In genomic region chr4:147927377-147928137, GRCh38 we compare ENCODE assay signal across 13 cellular contexts.
DNase-seq lines count a peak whose midpoint lies in the region; ATAC-seq, FAIRE-seq and TF ChIP-seq lines count a peak whose summit lies in the region.
"Had no signal": no experiment of that assay in that cellular context is flagged by ENCODE, and none has a peak within 500 bp of the region (broad histone marks: within the 10 kb centered on the region; RNA-seq: fewer than 3 reads in every experiment).

No MANE protein-coding gene starts in this region.

- peaks cover 16% of the 10 kb centered on the region; the same call in 2 of the 3 replicates for H3K4me1 ChIP-seq in A549
- H3K4me1 ChIP-seq: thyroid gland had no signal

- H3K4me3 Mint-ChIP-seq in HFFc6, result no peak overlapping the region; the same call in 1 of the 2 replicates

- H3K36me3 Mint-ChIP-seq in HFFc6 (ENCODE audit: low read depth), result peaks cover 18% of the 10 kb centered on the region

- peak overlapping the region; percentile 77 for H3K27ac Mint-ChIP-seq in HFFc6

- TF ChIP-seq CTCF in A549 (IDR thresholded peaks at IDR 0.05), result no peak
- no peak for TF ChIP-seq CTCF in HFFc6 (IDR thresholded peaks at IDR 0.05)
- no peak for TF ChIP-seq CTCF in choroid plexus epithelial cell (conservative IDR thresholded peaks at IDR 0.05; ENCODE audit: low read depth, low read length)

- no peak for TF ChIP-seq POLR2A in A549 (IDR thresholded peaks at IDR 0.05; ENCODE audit: low read length)

- H3K9me3 Mint-ChIP-seq in HFFc6, result no peaks in the 10 kb centered on the region

- ATAC-seq in A549 (peak; percentile 54 to 83; a peak in 5 of 6 replicates), GM21529 (IDR thresholded peaks at IDR 0.05; ENCODE audit: unreplicated experiment) (no peak)

- no peak for FAIRE-seq in A549 (lab: Jason Lieb, UNC)

- TF ChIP-seq EP300 in A549 (IDR thresholded peaks at IDR 0.05), result no peak

- no peaks in the 10 kb centered on the region for H3K27me3 Mint-ChIP-seq in HFFc6 (ENCODE audit: insufficient read depth)

- H3K4me2 ChIP-seq in A549, result peak overlapping the region; percentile 35

- no peaks in the 10 kb centered on the region for H3K9me3 ChIP-seq in A549
- H3K9me3 ChIP-seq: thyroid gland had no signal

- DNase-seq in A549 (ENCODE audit: low read depth in 1 of 2, low spot score in 1 of 2) (peak in 1 of 2 experiments; percentile 12), HFFc6 (peak; percentile 60), choroid plexus epithelial cell (ENCODE audit: low read depth) (peak; percentile 77), left kidney (ENCODE audit: low read depth, low spot score) (peak; percentile 18), NCI-H524 (lab: John Stamatoyannopoulos, UW) (no peak), amniotic stem cell (lab: John Stamatoyannopoulos, UW) (no peak), inferior parietal cortex (ENCODE audit: extremely low spot score) (no peak)
- DNase-seq: activated CD8-positive, alpha-beta memory T cell treated with anti-CD3 and anti-CD28 coated beads, Interleukin-2, amount 50 U/mL, for 48 hours; DMS79; NCI-H345; SHP77 treated with DMSO at 0.1 percent for 48 hours; thyroid gland had no signal

- H3K27ac ChIP-seq in A549, result peak overlapping the region in 1 of 2 experiments; percentile 37; a peak in 2 of 6 replicates
- H3K27ac ChIP-seq: thyroid gland had no signal

- POLR2A ChIA-PET in A549 (lab: Yijun Ruan, JAX), result no interaction called here

- H3K4me1 Mint-ChIP-seq in HFFc6 (ENCODE audit: low read depth), result peaks cover 27% of the 10 kb centered on the region

- TF ChIP-seq RAD21 in A549 (conservative IDR thresholded peaks at IDR 0.05 in 1 of 2, IDR thresholded peaks at IDR 0.05 in 1 of 2), result no peak

- 49% methylated on average over 10 of the region's 11 CpGs for WGBS in A549 (ENCODE audit: missing lambda C conversion rate)

- CTCF ChIA-PET in A549 (lab: Yijun Ruan, JAX), result no interaction called here

- H3K4me3 ChIP-seq in A549, result no peak overlapping the region
- H3K4me3 ChIP-seq in choroid plexus epithelial cell (ENCODE audit: low read depth, low read length), result no peak overlapping the region
- H3K4me3 ChIP-seq: thyroid gland had no signal

TF ChIP-seq in A549, 52 proteins besides CTCF, POLR2A, EP300 and RAD21:
- TF ChIP-seq PBX3 (IDR thresholded peaks at IDR 0.05) (no peak), GATA3 (IDR thresholded peaks at IDR 0.05; ENCODE audit: borderline replicate concordance) (no peak), NR3C1 (IDR thresholded peaks at IDR 0.05) (no peak), HEYL (CRISPR knock-in tag; IDR thresholded peaks at IDR 0.05) (no peak), FOSL2 (IDR thresholded peaks at IDR 0.05) (no peak), FOSL2 (CRISPR knock-in tag; IDR thresholded peaks at IDR 0.05) (no peak)
TF ChIP-seq in A549: peak in this region for 0.

Comparison
In these comparisons a context has a peak if more than half of its experiments do, and no peak if none do; other contexts are left out.
1. DNase-seq: peak in HFFc6 (single experiment), choroid plexus epithelial cell (single experiment) and left kidney (single experiment); none in NCI-H524 (0 of 2), amniotic stem cell (single experiment) and inferior parietal cortex (single experiment).